In genomic region chr21:41141031-41141457, GRCh38 we compare ENCODE assay signal across 15 cellular contexts. TPM values are rescaled to one million over a fixed set of nuclear protein-coding genes. Genes with fewer than 3 reads are reported as not detected.
DNase-seq lines count a peak whose midpoint lies in the region; ATAC-seq, FAIRE-seq and TF ChIP-seq lines count a peak whose summit lies in the region.
"Had no signal": no experiment of that assay in that cellular context is flagged by ENCODE, and none has a peak within 500 bp of the region (broad histone marks: within the 10 kb centered on the region; RNA-seq: fewer than 3 reads in every experiment).

No MANE protein-coding gene starts in this region.

- TF ChIP-seq CTCF in AG04450 (IDR thresholded peaks at IDR 0.05; ENCODE audit: low read depth, low read length) = no peak
- no peak for TF ChIP-seq CTCF in breast epithelium (IDR thresholded peaks at IDR 0.05)
- TF ChIP-seq CTCF in left lung (IDR thresholded peaks at IDR 0.05) = no peak

- no peaks in the 10 kb centered on the region for H3K9me3 Mint-ChIP-seq in activated T-helper 1 cell treated with anti-CD3 and anti-CD28 coated beads, Interleukin-12 subunit alpha, Interleukin-12 subunit beta, Interleukin-2, Interleukin-4 antibody, amounts not matched to agents 30 ng/mL and 10 ng/mL and 1 ng/mL, durations not matched to agents 14 hours and 24 hours and 36 hours
- H3K9me3 Mint-ChIP-seq: activated naive CD8-positive, alpha-beta T cell treated with anti-CD3 and anti-CD28 coated beads for 36 hours had no signal

- H3K36me3 ChIP-seq in breast epithelium = no peaks in the 10 kb centered on the region
- H3K36me3 ChIP-seq in left lung = no peaks in the 10 kb centered on the region

- no peaks in the 10 kb centered on the region for H3K27me3 ChIP-seq in AG04450 (ENCODE audit: control insufficient read depth, insufficient read depth, low read length)
- no peaks in the 10 kb centered on the region for H3K27me3 ChIP-seq in breast epithelium
- no peaks in the 10 kb centered on the region for H3K27me3 ChIP-seq in left lung

- no peaks in the 10 kb centered on the region for H3K27me3 Mint-ChIP-seq in activated T-helper 1 cell treated with anti-CD3 and anti-CD28 coated beads, Interleukin-12 subunit alpha, Interleukin-12 subunit beta, Interleukin-2, Interleukin-4 antibody, amounts not matched to agents 30 ng/mL and 10 ng/mL and 1 ng/mL, durations not matched to agents 14 hours and 24 hours and 36 hours (ENCODE audit: insufficient read depth)

- no peaks in the 10 kb centered on the region for H3K4me1 Mint-ChIP-seq in activated T-helper 1 cell treated with anti-CD3 and anti-CD28 coated beads, Interleukin-12 subunit alpha, Interleukin-12 subunit beta, Interleukin-2, Interleukin-4 antibody, amounts not matched to agents 30 ng/mL and 10 ng/mL and 1 ng/mL, durations not matched to agents 14 hours and 24 hours and 36 hours (ENCODE audit: low read depth)
- H3K4me1 Mint-ChIP-seq: activated naive CD8-positive, alpha-beta T cell treated with anti-CD3 and anti-CD28 coated beads for 36 hours had no signal

- H3K4me3 Mint-ChIP-seq in activated T-helper 1 cell treated with anti-CD3 and anti-CD28 coated beads, Interleukin-12 subunit alpha, Interleukin-12 subunit beta, Interleukin-2, Interleukin-4 antibody, amounts not matched to agents 30 ng/mL and 10 ng/mL and 1 ng/mL, durations not matched to agents 14 hours and 24 hours and 36 hours = no peak overlapping the region
- H3K4me3 Mint-ChIP-seq: activated naive CD8-positive, alpha-beta T cell treated with anti-CD3 and anti-CD28 coated beads for 36 hours had no signal

- no peak overlapping the region for H3K27ac Mint-ChIP-seq in activated T-helper 1 cell treated with anti-CD3 and anti-CD28 coated beads, Interleukin-12 subunit alpha, Interleukin-12 subunit beta, Interleukin-2, Interleukin-4 antibody, amounts not matched to agents 30 ng/mL and 10 ng/mL and 1 ng/mL, durations not matched to agents 14 hours and 24 hours and 36 hours
- H3K27ac Mint-ChIP-seq: activated naive CD8-positive, alpha-beta T cell treated with anti-CD3 and anti-CD28 coated beads for 36 hours had no signal

- FAIRE-seq in GM19239 (lab: Jason Lieb, UNC) = no peak
- FAIRE-seq: HTR-8/SVneo had no signal

- H3K27ac ChIP-seq in AG04450 (ENCODE audit: low read depth, low read length) (peak overlapping the region; percentile 21), breast epithelium (peak overlapping the region; percentile 71 to 86), left lung (no peak overlapping the region)
- H3K27ac ChIP-seq: coronary artery had no signal

- CTCF ChIA-PET in AG04450 (lab: Charles Lee) = no interaction called here

- H3K4me3 ChIP-seq in AG04450 (ENCODE audit: low read depth, low read length) = no peak overlapping the region
- no peak overlapping the region for H3K4me3 ChIP-seq in breast epithelium
- no peak overlapping the region for H3K4me3 ChIP-seq in left lung
- H3K4me3 ChIP-seq: coronary artery had no signal

- ATAC-seq in left lung (peak; percentile 31), HG02970 (IDR thresholded peaks at IDR 0.05; ENCODE audit: low FRiP score, unreplicated experiment) (no peak)

- intact Hi-C loops in breast epithelium (cut with DNase I; ENCODE audit: low total_unique reads) (no loop called here), left lung (cut with DNase I) (no loop called here)
- intact Hi-C loops in activated T-helper 1 cell treated with anti-CD3 and anti-CD28 coated beads, Interleukin-12 subunit alpha, Interleukin-12 subunit beta, Interleukin-2, Interleukin-4 antibody, amounts not matched to agents 30 ng/mL and 10 ng/mL and 1 ng/mL, durations not matched to agents 14 hours and 24 hours and 36 hours (cut with micrococcal nuclease) = no loop called here

- DNase-seq in AG04450 (ENCODE audit: low read depth, low spot score) = no peak
- peak; percentile 38 for DNase-seq in HK-2 (ENCODE audit: unreplicated experiment)
- DNase-seq in breast epithelium (ENCODE audit: low spot score in 2 of 2) = peak in 1 of 2 donors; percentile 70
- DNase-seq in left lung = no peak
- no peak for DNase-seq in activated T-helper 1 cell treated with anti-CD3 and anti-CD28 coated beads, Interleukin-12 subunit alpha, Interleukin-12 subunit beta, Interleukin-2, Interleukin-4 antibody, amounts not matched to agents 30 ng/mL and 10 ng/mL and 1 ng/mL, durations not matched to agents 14 hours and 24 hours and 36 hours (ENCODE audit: low spot score)
- DNase-seq in NCI-H345 (lab: John Stamatoyannopoulos, UW) = no peak
- DNase-seq in GM19239 (ENCODE audit: insufficient read length, low spot score) = no peak
- DNase-seq: activated naive CD8-positive, alpha-beta T cell treated with anti-CD3 and anti-CD28 coated beads for 36 hours; DMS 273 treated with DMSO at 0.1 percent for 48 hours; mesenchymal stem cell; NCI-H1048; NCI-H2227 treated with DMSO at 0.1 percent for 48 hours had no signal

- H3K4me1 ChIP-seq in breast epithelium = peaks cover 6 to 10% of the 10 kb centered on the region in 2 donors
- peaks cover 0 to 10% of the 10 kb centered on the region in 2 donors for H3K4me1 ChIP-seq in left lung

- no peak for TF ChIP-seq POLR2A in breast epithelium (IDR thresholded peaks at IDR 0.05)

- H3K36me3 Mint-ChIP-seq in activated T-helper 1 cell treated with anti-CD3 and anti-CD28 coated beads, Interleukin-12 subunit alpha, Interleukin-12 subunit beta, Interleukin-2, Interleukin-4 antibody, amounts not matched to agents 30 ng/mL and 10 ng/mL and 1 ng/mL, durations not matched to agents 14 hours and 24 hours and 36 hours (ENCODE audit: low read depth) = no peaks in the 10 kb centered on the region
- H3K36me3 Mint-ChIP-seq: activated naive CD8-positive, alpha-beta T cell treated with anti-CD3 and anti-CD28 coated beads for 36 hours had no signal

- POLR2A ChIA-PET in AG04450 (lab: Yijun Ruan, JAX) = no interaction called here

- H3K9me3 ChIP-seq in AG04450 (ENCODE audit: control insufficient read depth, insufficient read depth, low read length) (peaks cover 2% of the 10 kb centered on the region; the same call in 1 of the 2 replicates), breast epithelium (no peaks in the 10 kb centered on the region), left lung (no peaks in the 10 kb centered on the region)

RNA-seq across cellular contexts. Expression of gene BACE2, which starts 26.9 kb away (rescaled TPM):
- 61.4 and 66.8 TPM in 2 replicates for polyA plus RNA-seq in AG04450 (2011; rRNA removed)
- polyA minus RNA-seq in AG04450 (2011; rRNA and poly(A)+ RNA removed) = 38.5 and 40.7 TPM in 2 replicates
- total RNA-seq in breast epithelium = 10 to 100 TPM; 26.9 to 94.4 (median 67.5) TPM
- 10 to 100 TPM; 41.5 to 44.6 TPM for total RNA-seq in left lung
- 0.81 and 1.8 TPM in 2 replicates for total RNA-seq in activated T-helper 1 cell treated with anti-CD3 and anti-CD28 coated beads, Interleukin-12 subunit alpha, Interleukin-12 subunit beta, Interleukin-2, Interleukin-4 antibody, amounts not matched to agents 30 ng/mL and 10 ng/mL and 1 ng/mL, durations not matched to agents 14 hours and 24 hours and 36 hours

Comparison
In these comparisons a context has a peak if more than half of its experiments do, and no peak if none do; other contexts are left out.
1. H3K27ac ChIP-seq: peak in AG04450 (single experiment) and breast epithelium (2 of 2); none in left lung (0 of 2).
2. RNA of gene BACE2, which starts 26.9 kb away (total RNA-seq): 26.9 to 94.4 TPM in breast epithelium and 41.5 to 44.6 TPM in left lung; 0.81 to 1.8 TPM in activated T-helper 1 cell treated with anti-CD3 and anti-CD28 coated beads, Interleukin-12 subunit alpha, Interleukin-12 subunit beta, Interleukin-2, Interleukin-4 antibody, amounts not matched to agents 30 ng/mL and 10 ng/mL and 1 ng/mL, durations not matched to agents 14 hours and 24 hours and 36 hours; every median in the first group is over 10 times any median in the second.